ENCODE assay signal across 8 cellular contexts in the genomic region with DNA sequence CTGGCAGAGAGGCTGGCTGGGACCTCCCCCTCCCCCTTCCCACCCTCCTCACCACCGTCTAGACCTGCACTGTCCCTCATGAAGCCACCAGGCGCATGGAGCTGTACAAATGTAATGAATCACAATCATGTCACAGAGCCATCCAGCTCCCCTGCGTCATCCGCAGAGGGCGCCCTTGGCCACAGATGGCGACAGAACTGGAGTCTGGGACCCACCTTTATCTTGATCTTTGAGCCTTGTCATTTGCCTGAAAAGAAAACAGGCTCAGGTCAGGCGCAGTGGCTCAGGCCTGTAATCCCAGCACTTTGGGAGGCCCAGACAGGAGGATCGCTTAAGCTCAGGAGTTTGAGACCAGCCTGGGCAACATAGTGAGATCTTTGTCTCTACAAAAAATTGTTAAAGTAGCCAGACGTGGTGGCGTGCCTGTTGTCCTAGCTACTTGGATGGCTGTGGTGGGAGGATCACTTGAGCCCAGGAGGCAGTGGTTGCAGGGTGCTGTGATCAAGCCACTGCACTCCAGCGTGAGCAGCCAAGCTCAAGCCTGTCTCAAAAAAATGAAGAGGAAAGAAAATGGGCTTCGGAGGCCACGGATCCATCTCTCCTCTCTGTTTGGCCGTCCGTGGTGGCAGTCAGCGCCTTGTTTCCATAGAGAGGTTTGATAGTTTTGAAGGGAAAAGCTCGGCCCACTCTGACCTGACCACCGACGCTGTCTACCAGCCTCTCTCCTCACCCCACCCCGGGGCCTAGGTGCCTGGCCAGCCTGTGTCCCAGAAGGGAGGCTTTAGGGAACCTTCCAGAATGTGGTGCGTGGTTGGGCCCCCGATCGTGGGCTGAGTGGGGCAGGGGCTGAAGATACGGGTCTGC. TPM values are rescaled to one million over a fixed set of nuclear protein-coding genes. Genes with fewer than 3 reads are reported as not detected.
DNase-seq lines count a peak whose midpoint lies in the region; TF ChIP-seq lines count a peak whose summit lies in the region.

No MANE protein-coding gene starts in this region.

- no peak overlapping the region for H4K91ac ChIP-seq in mesenchymal stem cell (ENCODE audit: low read length)

- H2BK120ac ChIP-seq in mesenchymal stem cell (ENCODE audit: low read depth, low read length): no peak overlapping the region

- no peak overlapping the region for H4K8ac ChIP-seq in mesenchymal stem cell (ENCODE audit: low read length)

- no peaks in the 10 kb centered on the region for H3K79me1 ChIP-seq in mesenchymal stem cell (replicated peaks; ENCODE audit: low read length, poor library complexity, severe bottlenecking)

- 78% methylated on average over 24 of the region's 24 CpGs for WGBS in HUES64
- WGBS in mesenchymal stem cell: 89% methylated on average over 24 of the region's 24 CpGs

- H3K79me2 ChIP-seq in PC-9 (ENCODE audit: low read depth): no peaks in the 10 kb centered on the region

- no peak overlapping the region for H2BK15ac ChIP-seq in mesenchymal stem cell (ENCODE audit: low read depth, poor library complexity, severe bottlenecking)

- DNase-seq in activated T-cell treated with anti-CD3 and anti-CD28 coated beads for 48 hours (ENCODE audit: low read depth) (peak; percentile 59), PC-9 (peak; percentile 80 to 87), cardiac fibroblast (ENCODE audit: low read depth in 2 of 2) (peak in 1 of 2 donors; percentile 29), retina (peak; percentile 40), COLO829 (ENCODE audit: low spot score) (no peak), mesenchymal stem cell (no peak)
- no peak for DNase-seq in activated T-cell treated with anti-CD3 and anti-CD28 coated beads, Interleukin-2, amount 50 U/mL, for 1 hour

- H3K27me3 ChIP-seq in HUES64 (ENCODE audit: insufficient read depth, low read length) (no peaks in the 10 kb centered on the region; the same call in 1 of the 2 replicates), PC-9 (ENCODE audit: insufficient read depth, low read depth) (no peaks in the 10 kb centered on the region), mesenchymal stem cell (ENCODE audit: control insufficient read depth in 1 of 2, insufficient read depth in 1 of 2, low read length in 2 of 2) (peaks cover 0 to 27% of the 10 kb centered on the region in 2 experiments)

- H3K4me1 ChIP-seq in HUES64 (ENCODE audit: insufficient read depth, low read length) (peaks cover 4% of the 10 kb centered on the region; the same call in 1 of the 2 replicates), PC-9 (replicated peaks; ENCODE audit: insufficient read depth) (peaks cover 36% of the 10 kb centered on the region), mesenchymal stem cell (ENCODE audit: control insufficient read depth, insufficient read depth, low read depth, low read length) (peaks cover 42% of the 10 kb centered on the region)

- no peak overlapping the region for H2AFZ ChIP-seq in PC-9
- H2AFZ ChIP-seq in mesenchymal stem cell (ENCODE audit: low read depth, low read length): no peak overlapping the region

- TF ChIP-seq CTCF in PC-9 (conservative IDR thresholded peaks at IDR 0.05): peak; percentile 79
- TF ChIP-seq CTCF in cardiac fibroblast (IDR thresholded peaks at IDR 0.05; ENCODE audit: low read depth, low read length): peak; percentile 15

- POLR2A ChIA-PET in PC-9 (lab: Charles Lee; ENCODE audit: unreplicated experiment): interaction anchor here (0.5 to 0.7 kb wide), 4 partner anchors 16 to 389 kb away, joined by 3 to 9 read pairs (median 4); no protein-coding TSS in a partner anchor

- peaks cover 34% of the 10 kb centered on the region; the same call in 1 of the 2 replicates for H3F3A ChIP-seq in PC-9 (ENCODE audit: insufficient read depth, low read depth)

- H2AK5ac ChIP-seq in mesenchymal stem cell (ENCODE audit: low read length, severe bottlenecking): no peak overlapping the region

- CTCF ChIA-PET in PC-9 (lab: Charles Lee): interaction anchor here (0.6 to 1.3 kb wide), 8 partner anchors 17 to 345 kb away, joined by 3 to 11 read pairs (median 5); no protein-coding TSS in a partner anchor

- H3K4me3 ChIP-seq in HUES64 (ENCODE audit: low read length): no peak overlapping the region
- H3K4me3 ChIP-seq in PC-9: no peak overlapping the region
- H3K4me3 ChIP-seq in cardiac fibroblast (replicated peaks in 1 of 2; ENCODE audit: low read depth in 2 of 2, low read length in 2 of 2): no peak overlapping the region
- H3K4me3 ChIP-seq in mesenchymal stem cell (ENCODE audit: insufficient read depth in 1 of 2, low read depth in 1 of 2, low read length in 2 of 2): no peak overlapping the region

- no peak overlapping the region for H2BK12ac ChIP-seq in mesenchymal stem cell (ENCODE audit: low read length in 2 of 2)

- no peak overlapping the region for H3K14ac ChIP-seq in mesenchymal stem cell (ENCODE audit: low read length in 2 of 2)

- H3K4me2 ChIP-seq in PC-9 (no peak overlapping the region), mesenchymal stem cell (ENCODE audit: low read length, poor library complexity, severe bottlenecking) (no peak overlapping the region)

- no peak overlapping the region for H3K4ac ChIP-seq in mesenchymal stem cell (ENCODE audit: low read depth in 1 of 2, low read length in 2 of 2)

- H3K36me3 ChIP-seq in HUES64 (ENCODE audit: insufficient read depth, low read length) (peaks cover 18% of the 10 kb centered on the region), PC-9 (ENCODE audit: low read depth) (no peaks in the 10 kb centered on the region), mesenchymal stem cell (ENCODE audit: control insufficient read depth in 1 of 2, insufficient read depth in 2 of 2, low read depth in 1 of 2, low read length in 2 of 2) (no peaks in the 10 kb centered on the region)

- H4K20me1 ChIP-seq in PC-9 (ENCODE audit: insufficient read depth): no peaks in the 10 kb centered on the region

- no TSS peak for BruUV-seq in PC-9 (replicated peaks; lab: Mats Ljungman, UMichigan)

- H3K27ac ChIP-seq in HUES64 (ENCODE audit: low read depth, low read length): peak overlapping the region; percentile 47; the same call in 1 of the 2 replicates
- H3K27ac ChIP-seq in PC-9: no peak overlapping the region
- no peak overlapping the region for H3K27ac ChIP-seq in mesenchymal stem cell (ENCODE audit: low read length, poor library complexity, severe bottlenecking)

- no peak overlapping the region for H2BK5ac ChIP-seq in mesenchymal stem cell (ENCODE audit: low read depth, low read length, poor library complexity, severe bottlenecking)

- no peak overlapping the region for H3K18ac ChIP-seq in mesenchymal stem cell (ENCODE audit: low read depth in 1 of 2, low read length in 2 of 2)

- H3K9me2 ChIP-seq in PC-9 (ENCODE audit: insufficient read depth): no peaks in the 10 kb centered on the region

- H3K9ac ChIP-seq in HUES64 (ENCODE audit: low read depth, low read length): no peak overlapping the region
- H3K9ac ChIP-seq in mesenchymal stem cell (ENCODE audit: low read length): no peak overlapping the region

- no peak overlapping the region for H3K23ac ChIP-seq in mesenchymal stem cell (ENCODE audit: low read length in 2 of 2)

- H3K9me3 ChIP-seq in HUES64 (ENCODE audit: insufficient read depth, low read depth, low read length) (no peaks in the 10 kb centered on the region), PC-9 (ENCODE audit: insufficient read depth, low read depth) (no peaks in the 10 kb centered on the region), mesenchymal stem cell (ENCODE audit: control insufficient read depth, low read length) (no peaks in the 10 kb centered on the region)

- intact Hi-C loops in PC-9 (cut with micrococcal nuclease; ENCODE audit: unreplicated experiment): loop anchor here (1.0 to 2.0 kb wide), 3 partner anchors 50 to 186 kb away; no protein-coding TSS in a partner anchor

RNA-seq across cellular contexts. Expression of a gene that starts 6.2 kb away (rescaled TPM):
- polyA plus RNA-seq in HUES64 (2013, experiment 1 of 2): 37.3 TPM
- polyA plus RNA-seq in HUES64 (2013, experiment 2 of 2): 34.6 TPM
- total RNA-seq in PC-9 (2021): 8.3 and 8.5 TPM in 2 replicates
- 0.79 TPM for polyA plus RNA-seq in mesenchymal stem cell (2013, experiment 1 of 2)
- 0.44 TPM for polyA plus RNA-seq in mesenchymal stem cell (2013, experiment 2 of 2)

RNA-seq across cellular contexts. Expression of a gene that starts 18.4 kb away (rescaled TPM):
- 12.8 TPM for polyA plus RNA-seq in HUES64 (2013, experiment 1 of 2)
- 15.0 TPM for polyA plus RNA-seq in HUES64 (2013, experiment 2 of 2)
- total RNA-seq in PC-9 (2021): 57.4 and 65.0 TPM in 2 replicates
- 28.3 TPM for polyA plus RNA-seq in mesenchymal stem cell (2013, experiment 1 of 2)
- 27.4 TPM for polyA plus RNA-seq in mesenchymal stem cell (2013, experiment 2 of 2)

RNA-seq across cellular contexts. Expression of a gene that starts 26.7 kb away (rescaled TPM):
- 12.9 TPM for polyA plus RNA-seq in HUES64 (2013, experiment 1 of 2)
- polyA plus RNA-seq in HUES64 (2013, experiment 2 of 2): 15.5 TPM
- 27.8 and 30.2 TPM in 2 replicates for total RNA-seq in PC-9 (2021)
- 14.2 TPM for polyA plus RNA-seq in mesenchymal stem cell (2013, experiment 1 of 2)
- 14.5 TPM for polyA plus RNA-seq in mesenchymal stem cell (2013, experiment 2 of 2)

RNA-seq across cellular contexts. Expression of a gene that starts 38.6 kb away (rescaled TPM):
- polyA plus RNA-seq in HUES64 (2013, experiment 1 of 2): 10.8 TPM
- polyA plus RNA-seq in HUES64 (2013, experiment 2 of 2): 16.0 TPM
- 29.3 and 35.4 TPM in 2 replicates for total RNA-seq in PC-9 (2021)
- polyA plus RNA-seq in mesenchymal stem cell (2013, experiment 1 of 2): 6.1 TPM
- polyA plus RNA-seq in mesenchymal stem cell (2013, experiment 2 of 2): 6.9 TPM

Comparison
In these comparisons a context has a peak if more than half of its experiments do, and no peak if none do; other contexts are left out.
1. DNase-seq: peak in activated T-cell treated with anti-CD3 and anti-CD28 coated beads for 48 hours (single experiment), PC-9 (2 of 2) and retina (single experiment); none in activated T-cell treated with anti-CD3 and anti-CD28 coated beads, Interleukin-2, amount 50 U/mL, for 1 hour (single experiment), COLO829 (single experiment) and mesenchymal stem cell (single experiment).